9 cellular contexts compared by ENCODE assay signal in genomic region chr3:25427155-25428002, GRCh38. TPM values are rescaled to one million over a fixed set of nuclear protein-coding genes. Genes with fewer than 3 reads are reported as not detected.
A peak's percentile ranks its signal among the peaks of the same experiment; 100 is the strongest.
DNase-seq lines count a peak whose midpoint lies in the region; ATAC-seq, FAIRE-seq and TF ChIP-seq lines count a peak whose summit lies in the region.
"Had no signal": no experiment of that assay in that cellular context is flagged by ENCODE, and none has a peak within 500 bp of the region (broad histone marks: within the 10 kb centered on the region; RNA-seq: fewer than 3 reads in every experiment).

No MANE protein-coding gene starts in this region.

- no peak for FAIRE-seq in bronchial epithelial cell (lab: Jason Lieb, UNC)

- no peak for TF ChIP-seq CTCF in HFFc6 (IDR thresholded peaks at IDR 0.05)
- no peak for TF ChIP-seq CTCF in bronchial epithelial cell (IDR thresholded peaks at IDR 0.05; ENCODE audit: insufficient read depth, low read length, severe bottlenecking)

- peak overlapping the region; percentile 88 for H3K4me3 Mint-ChIP-seq in HFFc6

- no peaks in the 10 kb centered on the region; the same call in none of the 2 replicates for H3K27me3 Mint-ChIP-seq in HFFc6 (ENCODE audit: insufficient read depth)

- peaks cover 7% of the 10 kb centered on the region for H3K27me3 ChIP-seq in bronchial epithelial cell (ENCODE audit: control insufficient read depth, insufficient read depth, low read length)

- peak overlapping the region; percentile 36 for H3K4me3 ChIP-seq in bronchial epithelial cell (ENCODE audit: low read depth, low read length)

- H3K4me1 Mint-ChIP-seq in HFFc6 (ENCODE audit: low read depth): peaks cover 48% of the 10 kb centered on the region; the same call in 1 of the 2 replicates

- no peaks in the 10 kb centered on the region for H3K36me3 ChIP-seq in bronchial epithelial cell (ENCODE audit: control insufficient read depth, insufficient read depth, low read length)

- ATAC-seq in stimulated activated naive CD8-positive, alpha-beta T cell treated with anti-CD3 and anti-CD28 coated beads, Interleukin-15, Interleukin-2, amounts not matched to agents 100 U/mL and 50 U/mL, for 24 hours: peak; percentile 32
- ATAC-seq in GM19397 (IDR thresholded peaks at IDR 0.05; ENCODE audit: unreplicated experiment): no peak
- ATAC-seq in HG02623 (IDR thresholded peaks at IDR 0.05; ENCODE audit: unreplicated experiment): no peak
- no peak for ATAC-seq in GM21825 (IDR thresholded peaks at IDR 0.05; ENCODE audit: unreplicated experiment)

- peak overlapping the region; percentile 76 for H3K27ac Mint-ChIP-seq in HFFc6

- H3K9me3 Mint-ChIP-seq in HFFc6: no peaks in the 10 kb centered on the region

- no peak for DNase-seq in HFFc6
- DNase-seq in bronchial epithelial cell (ENCODE audit: low read depth): peak; percentile 48
- DNase-seq in kidney tubule cell (ENCODE audit: low spot score): peak; percentile 26
- no peak for DNase-seq in stimulated activated naive CD8-positive, alpha-beta T cell treated with anti-CD3 and anti-CD28 coated beads, Interleukin-15, Interleukin-2, amounts not matched to agents 100 U/mL and 50 U/mL, for 24 hours
- DNase-seq in NCI-H748 (lab: John Stamatoyannopoulos, UW; ENCODE audit: unreplicated experiment): no peak
- DNase-seq: stimulated activated CD4-positive, alpha-beta T cell treated with anti-CD3 and anti-CD28 coated beads, Interleukin-1b, Interleukin-23, amount 100 ng/mL, for 48 hours had no signal

- H3K36me3 Mint-ChIP-seq in HFFc6 (ENCODE audit: low read depth): no peaks in the 10 kb centered on the region

RNA-seq across cellular contexts. Expression of gene RARB, which starts 0.7 kb away (rescaled TPM):
- total RNA-seq in HFFc6 (2021; fragmentation: NEBNext Ultra II Directional; extraction: Animal tissue kit (Norgen Biotek cat#: 25700)): 1 to 10 TPM in 4 of 6 experiments, not detected in 2; 1.6 to 2.4 (median 1.8) TPM
- 0.13 and 0.26 TPM in 2 replicates for total RNA-seq in bronchial epithelial cell

Comparison
In these comparisons a context has a peak if more than half of its experiments do, and no peak if none do; other contexts are left out.
1. DNase-seq: peak in bronchial epithelial cell (single experiment) and kidney tubule cell (single experiment); none in HFFc6 (single experiment), stimulated activated naive CD8-positive, alpha-beta T cell treated with anti-CD3 and anti-CD28 coated beads, Interleukin-15, Interleukin-2, amounts not matched to agents 100 U/mL and 50 U/mL, for 24 hours (single experiment) and NCI-H748 (single experiment).